In the genomic region with DNA sequence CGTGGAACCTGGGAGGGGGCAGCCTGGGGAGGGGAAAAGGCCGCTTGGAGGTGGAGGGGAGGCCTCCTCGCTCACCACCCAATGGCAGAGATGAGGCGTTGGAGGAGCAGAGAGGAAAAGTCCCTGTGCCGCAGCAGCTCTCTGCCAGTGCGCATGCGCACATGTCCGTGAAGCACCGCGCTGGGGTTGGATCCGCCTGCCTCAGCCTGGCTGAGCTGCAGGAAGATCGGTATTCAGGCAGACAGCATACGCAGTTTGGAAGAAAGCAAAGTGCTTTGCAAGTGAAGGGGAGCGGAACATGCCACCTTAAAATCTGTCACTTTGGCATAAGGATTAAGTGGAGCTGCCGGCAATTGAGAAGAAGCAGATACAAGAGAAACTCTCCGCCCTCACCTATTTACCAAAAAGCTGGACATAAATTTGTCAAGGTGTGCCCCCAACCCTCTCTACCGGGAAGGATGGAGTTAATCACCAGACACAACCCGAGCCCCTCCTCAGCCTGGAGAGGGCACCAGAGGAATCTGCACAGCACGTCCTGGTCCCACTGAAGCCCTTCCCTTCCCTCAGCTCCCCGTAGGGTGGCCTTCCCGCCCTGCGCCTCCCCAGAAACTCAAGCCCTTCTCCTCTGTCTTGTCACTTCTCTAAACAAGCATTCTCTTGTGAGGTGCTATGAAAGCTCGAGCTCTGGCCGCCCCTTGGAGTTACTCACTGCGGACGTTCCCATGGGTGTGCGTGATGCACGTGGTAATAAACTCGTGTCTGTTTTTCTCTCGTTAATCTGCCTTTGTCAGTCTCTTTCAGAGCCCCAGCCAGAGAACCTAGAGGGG, we compare ENCODE assay signal across 8 cellular contexts. TPM values are rescaled to one million over a fixed set of nuclear protein-coding genes. Genes with fewer than 3 reads are reported as not detected.
DNase-seq lines count a peak whose midpoint lies in the region; ATAC-seq lines count a peak whose summit lies in the region.

No MANE protein-coding gene starts in this region.

- ATAC-seq in HG02884 (IDR thresholded peaks at IDR 0.05; ENCODE audit: unreplicated experiment), result peak; percentile 89
- ATAC-seq in left lobe of liver, result peak; percentile 94

- DNase-seq in GM04503 (ENCODE audit: low read depth) (peak; percentile 23), NCI-H345 (lab: John Stamatoyannopoulos, UW) (peak; percentile 50), dermis microvascular lymphatic vessel endothelial cell (ENCODE audit: low read depth in 2 of 2) (peak; percentile 57 to 72), left lobe of liver (ENCODE audit: low spot score) (peak; percentile 84)
- peak; percentile 75 to 79 for DNase-seq in activated CD4-positive, alpha-beta T cell treated with anti-CD3 and anti-CD28 coated beads, Interleukin-2, amount 50 U/mL, for 48 hours
- DNase-seq in stimulated activated CD4-positive, alpha-beta T cell treated with anti-CD3 and anti-CD28 coated beads, Interleukin-1b, Interleukin-23, amount 100 ng/mL, for 1 hour (ENCODE audit: low read depth in 2 of 2), result peak; percentile 27 to 50
- no peak for DNase-seq in NK-92 treated with Interleukin-12 subunit alpha and Interleukin-12 subunit beta, amount 100 ng/mL, for 24 hours (lab: John Stamatoyannopoulos, UW)

RNA-seq across cellular contexts. Expression of a gene that starts 32.2 kb away (rescaled TPM):
- total RNA-seq in dermis microvascular lymphatic vessel endothelial cell, result not detected in 2 replicates
- not detected for total RNA-seq in left lobe of liver
